8 cellular contexts compared by ENCODE assay signal in the genomic region with DNA sequence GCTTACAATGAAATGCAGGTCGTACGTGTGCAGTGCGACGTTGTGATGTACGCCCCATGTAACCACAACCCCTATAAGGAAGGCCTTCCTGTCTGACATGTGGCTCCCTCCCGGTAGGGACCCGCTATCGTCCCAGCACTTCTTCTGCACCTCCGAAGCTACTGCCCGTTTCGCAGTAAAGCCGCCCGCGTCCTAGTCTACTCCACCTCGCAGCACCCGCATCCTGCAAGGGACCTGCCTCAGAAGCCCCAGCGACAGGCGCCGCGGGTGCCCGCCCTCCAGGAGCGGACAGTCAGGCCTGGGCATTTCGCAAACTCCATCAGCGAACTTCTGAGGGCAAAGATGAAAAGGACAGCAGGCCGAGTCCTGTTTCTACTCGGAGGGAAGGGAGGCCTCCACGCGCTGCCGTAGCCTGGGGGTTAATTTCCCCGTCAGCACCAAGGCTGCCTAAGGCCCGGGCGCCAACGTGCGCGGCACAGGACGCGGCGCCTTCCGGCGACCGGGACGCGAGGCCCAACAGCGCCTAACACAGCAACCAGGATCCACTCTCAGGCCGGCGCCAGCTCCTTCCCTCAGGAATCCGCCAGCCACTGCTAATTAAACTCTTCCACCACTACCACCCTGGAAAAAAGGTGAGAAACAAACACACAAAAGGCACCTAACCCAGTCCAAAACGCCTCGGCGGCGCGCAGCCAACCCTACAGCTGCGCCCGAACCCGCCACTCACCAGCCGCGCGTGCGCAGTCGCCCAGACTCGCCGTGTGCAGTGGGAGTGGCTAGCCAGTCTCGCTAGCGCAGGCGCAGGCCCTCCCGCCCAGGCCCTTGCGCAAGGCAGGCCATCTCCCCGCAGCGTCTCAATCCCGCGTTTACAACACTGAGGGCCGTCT. TPM values are rescaled to one million over a fixed set of nuclear protein-coding genes. Genes with fewer than 3 reads are reported as not detected.
DNase-seq lines count a peak whose midpoint lies in the region; ATAC-seq, FAIRE-seq and TF ChIP-seq lines count a peak whose summit lies in the region.

A gene with protein sequence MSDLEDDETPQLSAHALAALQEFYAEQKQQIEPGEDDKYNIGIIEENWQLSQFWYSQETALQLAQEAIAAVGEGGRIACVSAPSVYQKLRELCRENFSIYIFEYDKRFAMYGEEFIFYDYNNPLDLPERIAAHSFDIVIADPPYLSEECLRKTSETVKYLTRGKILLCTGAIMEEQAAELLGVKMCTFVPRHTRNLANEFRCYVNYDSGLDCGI (minus strand): TSS at position 768 of the 887 bp plus-strand sequence. CDS start 16,363 bp downstream, outside the sequence.

- peak within 1 kb of the TSS; percentile 97 for H2AFZ ChIP-seq in hepatocyte

- peak; percentile 76 for ATAC-seq in HG02973 (IDR thresholded peaks at IDR 0.05; ENCODE audit: unreplicated experiment)

- FAIRE-seq in GM18507 (lab: Jason Lieb, UNC): peak; percentile 92
- no peak for FAIRE-seq in D721Med (lab: Jason Lieb, UNC)

- no peaks in the 10 kb centered on the region for H3K27me3 ChIP-seq in hepatocyte

- peak within 1 kb of the TSS; percentile 87 for H3K4me2 ChIP-seq in hepatocyte

- peak within 1 kb of the TSS; percentile 96 for H3K27ac ChIP-seq in hepatocyte

- WGBS in hepatocyte (ENCODE audit: low lambda C conversion rate, missing lambda C conversion rate): 1% methylated on average over 72 of the region's 72 CpGs

- DNase-seq in GM18507 (ENCODE audit: extremely low spot score, insufficient read length, low read depth) (peak; percentile 75), NCI-H2029 (lab: John Stamatoyannopoulos, UW) (peak; percentile 65), T-helper 9 cell (peak; percentile 89), astrocyte of the hippocampus (ENCODE audit: low read depth, low spot score) (peak; percentile 97), hepatocyte (ENCODE audit: low spot score) (peak; percentile 97), renal cortical epithelial cell (ENCODE audit: low read depth) (peak; percentile 73), D721Med (ENCODE audit: insufficient read length, low spot score) (no peak)

- H3K36me3 ChIP-seq in hepatocyte (replicated peaks; ENCODE audit: insufficient read depth, low read depth): no peaks in the 10 kb centered on the region

- H3K9me3 ChIP-seq in hepatocyte (ENCODE audit: low read depth): peaks cover 13% of the 10 kb centered on the region

- H4K20me1 ChIP-seq in hepatocyte (ENCODE audit: insufficient read depth, poor library complexity, severe bottlenecking): no peaks in the 10 kb centered on the region

- peak within 1 kb of the TSS; percentile 47 for H3K4me3 ChIP-seq in hepatocyte

- no peaks in the 10 kb centered on the region for H3K4me1 ChIP-seq in hepatocyte (ENCODE audit: insufficient read depth)

- peaks cover 16% of the 10 kb centered on the region for H3K79me2 ChIP-seq in hepatocyte

- H3K9me2 ChIP-seq in hepatocyte (replicated peaks; ENCODE audit: insufficient read depth): no peaks in the 10 kb centered on the region

- TF ChIP-seq CTCF in hepatocyte (IDR thresholded peaks at IDR 0.05; ENCODE audit: poor library complexity) (no peak), D721Med (IDR thresholded peaks at IDR 0.05; ENCODE audit: insufficient read depth, missing control alignments) (no peak)

RNA-seq across cellular contexts. Expression of the gene that starts here (rescaled TPM):
- total RNA-seq in hepatocyte (9.2 TPM in 2 replicates), renal cortical epithelial cell (4.5 and 8.8 TPM in 2 replicates)
- 13.6 and 21.1 TPM in 2 replicates for polyA plus RNA-seq in hepatocyte
